ENCODE assay signal across 1 cellular context in genomic region chr10:63505562-63505961, GRCh38.
TF ChIP-seq lines count a peak whose summit lies in the region.

No MANE protein-coding gene starts in this region.

TF ChIP-seq in A549, 52 proteins besides CTCF, POLR2A, EP300 and RAD21 (continued from another document):
- TF ChIP-seq, protein P1, sequence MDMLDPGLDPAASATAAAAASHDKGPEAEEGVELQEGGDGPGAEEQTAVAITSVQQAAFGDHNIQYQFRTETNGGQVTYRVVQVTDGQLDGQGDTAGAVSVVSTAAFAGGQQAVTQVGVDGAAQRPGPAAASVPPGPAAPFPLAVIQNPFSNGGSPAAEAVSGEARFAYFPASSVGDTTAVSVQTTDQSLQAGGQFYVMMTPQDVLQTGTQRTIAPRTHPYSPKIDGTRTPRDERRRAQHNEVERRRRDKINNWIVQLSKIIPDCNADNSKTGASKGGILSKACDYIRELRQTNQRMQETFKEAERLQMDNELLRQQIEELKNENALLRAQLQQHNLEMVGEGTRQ (IDR thresholded peaks at IDR 0.05), result no peak
- TF ChIP-seq HDAC2 (IDR thresholded peaks at IDR 0.05) (no peak), HEYL (CRISPR knock-in tag; IDR thresholded peaks at IDR 0.05) (no peak), FOXS1 (CRISPR knock-in tag; IDR thresholded peaks at IDR 0.05) (no peak), TP53 (CRISPR knock-in tag; IDR thresholded peaks at IDR 0.05) (no peak), GATA3 (IDR thresholded peaks at IDR 0.05; ENCODE audit: borderline replicate concordance) (no peak), KDM1A (IDR thresholded peaks at IDR 0.05; ENCODE audit: low read depth) (no peak), RFX5 (IDR thresholded peaks at IDR 0.05) (no peak), CBX8 (IDR thresholded peaks at IDR 0.05) (no peak), ELK1 (IDR thresholded peaks at IDR 0.05; ENCODE audit: low read depth, low read length) (no peak), PHF8 (IDR thresholded peaks at IDR 0.05; ENCODE audit: borderline replicate concordance, low read depth) (no peak), FOSL2 (IDR thresholded peaks at IDR 0.05) (no peak), FOSL2 (CRISPR knock-in tag; IDR thresholded peaks at IDR 0.05) (no peak), RNF2 (IDR thresholded peaks at IDR 0.05; ENCODE audit: borderline replicate concordance, low read depth) (no peak), CHD2 (IDR thresholded peaks at IDR 0.05; ENCODE audit: low read length, partially characterized antibody) (no peak)
- TF ChIP-seq, protein P2, sequence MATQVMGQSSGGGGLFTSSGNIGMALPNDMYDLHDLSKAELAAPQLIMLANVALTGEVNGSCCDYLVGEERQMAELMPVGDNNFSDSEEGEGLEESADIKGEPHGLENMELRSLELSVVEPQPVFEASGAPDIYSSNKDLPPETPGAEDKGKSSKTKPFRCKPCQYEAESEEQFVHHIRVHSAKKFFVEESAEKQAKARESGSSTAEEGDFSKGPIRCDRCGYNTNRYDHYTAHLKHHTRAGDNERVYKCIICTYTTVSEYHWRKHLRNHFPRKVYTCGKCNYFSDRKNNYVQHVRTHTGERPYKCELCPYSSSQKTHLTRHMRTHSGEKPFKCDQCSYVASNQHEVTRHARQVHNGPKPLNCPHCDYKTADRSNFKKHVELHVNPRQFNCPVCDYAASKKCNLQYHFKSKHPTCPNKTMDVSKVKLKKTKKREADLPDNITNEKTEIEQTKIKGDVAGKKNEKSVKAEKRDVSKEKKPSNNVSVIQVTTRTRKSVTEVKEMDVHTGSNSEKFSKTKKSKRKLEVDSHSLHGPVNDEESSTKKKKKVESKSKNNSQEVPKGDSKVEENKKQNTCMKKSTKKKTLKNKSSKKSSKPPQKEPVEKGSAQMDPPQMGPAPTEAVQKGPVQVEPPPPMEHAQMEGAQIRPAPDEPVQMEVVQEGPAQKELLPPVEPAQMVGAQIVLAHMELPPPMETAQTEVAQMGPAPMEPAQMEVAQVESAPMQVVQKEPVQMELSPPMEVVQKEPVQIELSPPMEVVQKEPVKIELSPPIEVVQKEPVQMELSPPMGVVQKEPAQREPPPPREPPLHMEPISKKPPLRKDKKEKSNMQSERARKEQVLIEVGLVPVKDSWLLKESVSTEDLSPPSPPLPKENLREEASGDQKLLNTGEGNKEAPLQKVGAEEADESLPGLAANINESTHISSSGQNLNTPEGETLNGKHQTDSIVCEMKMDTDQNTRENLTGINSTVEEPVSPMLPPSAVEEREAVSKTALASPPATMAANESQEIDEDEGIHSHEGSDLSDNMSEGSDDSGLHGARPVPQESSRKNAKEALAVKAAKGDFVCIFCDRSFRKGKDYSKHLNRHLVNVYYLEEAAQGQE (IDR thresholded peaks at IDR 0.05), result no peak
